In the genomic region with DNA sequence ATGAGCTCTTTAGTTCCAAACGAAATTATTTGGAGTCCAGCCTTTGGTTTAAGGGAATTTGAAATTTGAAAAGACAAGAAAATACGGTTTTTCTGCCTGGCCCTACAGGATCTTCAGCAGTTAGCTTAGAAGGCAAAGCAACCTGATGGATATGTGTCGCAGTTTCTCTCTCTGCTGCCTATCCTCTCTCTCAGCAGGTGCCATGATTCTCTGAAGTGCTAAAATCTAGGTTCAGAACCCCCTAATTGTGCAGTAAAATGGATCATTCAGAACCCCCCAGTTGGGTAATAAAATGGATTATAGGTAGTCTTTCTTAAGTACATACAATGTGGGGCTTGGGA, we compare ENCODE assay signal across 9 cellular contexts. TPM values are rescaled to one million over a fixed set of nuclear protein-coding genes. Genes with fewer than 3 reads are reported as not detected.
DNase-seq lines count a peak whose midpoint lies in the region; ATAC-seq and TF ChIP-seq lines count a peak whose summit lies in the region.
"Had no signal": no experiment of that assay in that cellular context is flagged by ENCODE, and none has a peak within 500 bp of the region (broad histone marks: within the 10 kb centered on the region; RNA-seq: fewer than 3 reads in every experiment).

No MANE protein-coding gene starts in this region.

- H3K4me3 ChIP-seq in RWPE2 (ENCODE audit: severe bottlenecking) (peak overlapping the region; percentile 54), left ventricle myocardium inferior (peak overlapping the region; percentile 70)

- H3K23me2 ChIP-seq in H9 (ENCODE audit: insufficient read length, low read depth, low read length, poor library complexity, severe bottlenecking) = peaks cover 6% of the 10 kb centered on the region

- intact Hi-C loops in Calu3 (cut with micrococcal nuclease; ENCODE audit: unreplicated experiment) = loop anchor here (1.0 to 5.0 kb wide), 2 partner anchors 54 to 75 kb away; no protein-coding TSS in a partner anchor
- intact Hi-C loops in left ventricle myocardium inferior (cut with micrococcal nuclease) = no loop called here

- H3K18ac ChIP-seq in H9 (ENCODE audit: insufficient read length, low read depth, low read length) = no peak overlapping the region

- no CpG with 5 or more reads among the region's 3 CpGs for WGBS in H9 (ENCODE audit: extremely low coverage, insufficient read length, low lambda C conversion rate)

- TF ChIP-seq CTCF in Calu3 (IDR thresholded peaks at IDR 0.05; ENCODE audit: unreplicated experiment) = no peak
- no peak for TF ChIP-seq CTCF in H9 (conservative IDR thresholded peaks at IDR 0.05)
- no peak for TF ChIP-seq CTCF in RWPE2 (IDR thresholded peaks at IDR 0.05; ENCODE audit: poor library complexity, severe bottlenecking)
- TF ChIP-seq CTCF in left ventricle myocardium inferior (IDR thresholded peaks at IDR 0.05; ENCODE audit: borderline replicate concordance) = peak; percentile 3

- no peak overlapping the region for H2BK15ac ChIP-seq in H9 (ENCODE audit: low read depth, low read length)

- H3K27me3 ChIP-seq in H9 (ENCODE audit: insufficient read depth, low read length) (no peaks in the 10 kb centered on the region), RWPE2 (ENCODE audit: insufficient read depth, poor library complexity, severe bottlenecking) (no peaks in the 10 kb centered on the region), left ventricle myocardium inferior (ENCODE audit: low read depth) (no peaks in the 10 kb centered on the region)

- H3K23ac ChIP-seq in H9 (ENCODE audit: insufficient read length, low read depth, low read length) = no peak overlapping the region

- no peak for DNase-seq in Calu3
- no peak for DNase-seq in H9
- no peak for DNase-seq in RWPE2 (ENCODE audit: low spot score)
- DNase-seq in left ventricle myocardium inferior = no peak
- DNase-seq in stimulated activated effector memory CD8-positive, alpha-beta T cell treated with anti-CD3 and anti-CD28 coated beads, Interleukin-12 subunit alpha, Interleukin-12 subunit beta, amount 100 ng/mL, for 72 hours (ENCODE audit: low spot score in 2 of 2) = no peak
- no peak for DNase-seq in NCI-H82 (lab: John Stamatoyannopoulos, UW)
- DNase-seq in DMS 273 treated with DMSO at 0.1 percent for 48 hours (lab: John Stamatoyannopoulos, UW) = no peak
- no peak for DNase-seq in iPS-NIHi11 (ENCODE audit: low spot score)

- no peak overlapping the region for H3T11ph ChIP-seq in H9 (ENCODE audit: low read length)

- H3K36me3 Mint-ChIP-seq in Calu3 (ENCODE audit: insufficient read depth, unreplicated experiment) (peaks cover 18% of the 10 kb centered on the region), H9 (ENCODE audit: insufficient read depth in 1 of 3, low read depth in 3 of 3) (peaks cover 11 to 25% (median 18%) of the 10 kb centered on the region in 3 experiments)
- H3K36me3 Mint-ChIP-seq in stimulated activated effector memory CD8-positive, alpha-beta T cell treated with anti-CD3 and anti-CD28 coated beads, Interleukin-12 subunit alpha, Interleukin-12 subunit beta, amount 100 ng/mL, for 72 hours = no peaks in the 10 kb centered on the region

- H2BK20ac ChIP-seq in H9 (ENCODE audit: low read depth, low read length, poor library complexity, severe bottlenecking) = no peak overlapping the region

- H3K9me3 ChIP-seq in H9 (ENCODE audit: control insufficient read depth, low read depth, low read length) (no peaks in the 10 kb centered on the region), RWPE2 (ENCODE audit: severe bottlenecking) (no peaks in the 10 kb centered on the region), left ventricle myocardium inferior (replicated peaks) (no peaks in the 10 kb centered on the region)

- BruUV-seq in Calu3 (replicated peaks; lab: Mats Ljungman, UMichigan) = TSS peak; percentile 62

- peak overlapping the region; percentile 81 for H3K4me3 Mint-ChIP-seq in Calu3 (ENCODE audit: low read depth, unreplicated experiment)
- peak overlapping the region; percentile 91 to 98 for H3K4me3 Mint-ChIP-seq in H9
- peak overlapping the region; percentile 78 for H3K4me3 Mint-ChIP-seq in stimulated activated effector memory CD8-positive, alpha-beta T cell treated with anti-CD3 and anti-CD28 coated beads, Interleukin-12 subunit alpha, Interleukin-12 subunit beta, amount 100 ng/mL, for 72 hours

- H3K4ac ChIP-seq in H9 (ENCODE audit: low read depth, low read length) = no peak overlapping the region

- H3K14ac ChIP-seq in H9 (ENCODE audit: insufficient read depth, low read length) = peak overlapping the region; percentile 41; the same call in 1 of the 2 replicates

- H3K9me3 Mint-ChIP-seq in Calu3 (ENCODE audit: low read depth, unreplicated experiment) (peaks cover 2% of the 10 kb centered on the region), H9 (peaks cover 7 to 10% of the 10 kb centered on the region in 2 experiments; a peak in 3 of 5 replicates)
- H3K9me3 Mint-ChIP-seq in stimulated activated effector memory CD8-positive, alpha-beta T cell treated with anti-CD3 and anti-CD28 coated beads, Interleukin-12 subunit alpha, Interleukin-12 subunit beta, amount 100 ng/mL, for 72 hours = peaks cover 3% of the 10 kb centered on the region

- no peak overlapping the region for H4K91ac ChIP-seq in H9 (ENCODE audit: insufficient read length, low read depth, low read length)

- H3K27ac Mint-ChIP-seq in Calu3 (ENCODE audit: unreplicated experiment) (peak overlapping the region; percentile 88), H9 (peak overlapping the region in 2 of 3 experiments; percentile 47 to 86; a peak in 3 of 7 replicates)
- peak overlapping the region; percentile 89 for H3K27ac Mint-ChIP-seq in stimulated activated effector memory CD8-positive, alpha-beta T cell treated with anti-CD3 and anti-CD28 coated beads, Interleukin-12 subunit alpha, Interleukin-12 subunit beta, amount 100 ng/mL, for 72 hours

- H2AFZ ChIP-seq in H9 (ENCODE audit: low read length) = peak overlapping the region; percentile 42

- H3K79me2 ChIP-seq in H9 (ENCODE audit: insufficient read depth, low read length) = no peaks in the 10 kb centered on the region; the same call in 1 of the 2 replicates

- no peak overlapping the region for H2BK12ac ChIP-seq in H9 (ENCODE audit: insufficient read length, low read depth, low read length)

- H3K27me3 Mint-ChIP-seq in Calu3 (ENCODE audit: unreplicated experiment) (no peaks in the 10 kb centered on the region), H9 (ENCODE audit: low read depth) (peaks cover 2% of the 10 kb centered on the region)

- H3K36me3 ChIP-seq in RWPE2 (ENCODE audit: low read depth) (peaks cover 29% of the 10 kb centered on the region), left ventricle myocardium inferior (no peaks in the 10 kb centered on the region)

- H3K4me1 ChIP-seq in H9 (ENCODE audit: insufficient read depth, low read length) (no peaks in the 10 kb centered on the region), RWPE2 (ENCODE audit: insufficient read depth, poor library complexity, severe bottlenecking) (peaks cover 15% of the 10 kb centered on the region), left ventricle myocardium inferior (peaks cover 18% of the 10 kb centered on the region)

- peak; percentile 4; the same call in 1 of the 3 replicates for ATAC-seq in RWPE2 (ENCODE audit: low read depth)
- ATAC-seq in stimulated activated effector memory CD8-positive, alpha-beta T cell treated with anti-CD3 and anti-CD28 coated beads, Interleukin-12 subunit alpha, Interleukin-12 subunit beta, amount 100 ng/mL, for 72 hours = peak; percentile 8

- CTCF ChIA-PET in Calu3 (lab: Charles Lee) = interaction anchor here (0.9 kb wide), 1 partner anchor 54 kb away, joined by 4 read pairs; no protein-coding TSS in a partner anchor

- H3K27ac ChIP-seq in H9 (ENCODE audit: insufficient read length, low read depth, low read length) (no peak overlapping the region), RWPE2 (ENCODE audit: poor library complexity, severe bottlenecking) (no peak overlapping the region), left ventricle myocardium inferior (replicated peaks) (peak overlapping the region; percentile 45)

- H3K4me1 Mint-ChIP-seq in Calu3 (ENCODE audit: low read depth, unreplicated experiment) (peaks cover 27% of the 10 kb centered on the region), H9 (peaks cover 25 to 29% of the 10 kb centered on the region in 2 experiments)
- H3K4me1 Mint-ChIP-seq in stimulated activated effector memory CD8-positive, alpha-beta T cell treated with anti-CD3 and anti-CD28 coated beads, Interleukin-12 subunit alpha, Interleukin-12 subunit beta, amount 100 ng/mL, for 72 hours = peaks cover 17% of the 10 kb centered on the region

- H4K5ac ChIP-seq in H9 (ENCODE audit: insufficient read length, low read depth, low read length) = no peak overlapping the region

- H2AK5ac ChIP-seq in H9 (ENCODE audit: insufficient read length, low read length) = no peak overlapping the region

- H2BK120ac ChIP-seq in H9 (ENCODE audit: low read depth, low read length, poor library complexity, severe bottlenecking) = no peak overlapping the region

- H3K4me2 ChIP-seq in H9 (ENCODE audit: insufficient read depth, insufficient read length, low read length) = peak overlapping the region; percentile 78

- peaks cover 2% of the 10 kb centered on the region for H3K79me1 ChIP-seq in H9 (ENCODE audit: insufficient read depth, low read depth, low read length, poor library complexity, severe bottlenecking)

- no peaks in the 10 kb centered on the region for H4K20me1 ChIP-seq in H9 (ENCODE audit: control insufficient read depth, insufficient read depth, insufficient read length)

- H4K8ac ChIP-seq in H9 (replicated peaks; ENCODE audit: insufficient read length, low read depth, low read length) = no peak overlapping the region

- H2BK5ac ChIP-seq in H9 (ENCODE audit: insufficient read length, low read length) = no peak overlapping the region

- H3K56ac ChIP-seq in H9 (ENCODE audit: insufficient read length, low read depth, low read length) = no peak overlapping the region

- H3K9ac ChIP-seq in H9 (ENCODE audit: extremely low read depth, insufficient read length, low read length) = peak overlapping the region; percentile 58

RNA-seq across cellular contexts. Expression of gene DEPDC1, which starts 0.4 kb away (rescaled TPM):
- total RNA-seq in Calu3 (2022) = 33.0 and 41.7 TPM in 2 replicates
- 23.1 and 26.1 TPM in 2 replicates for total RNA-seq in H9 (2021)
- total RNA-seq in left ventricle myocardium inferior = 0.27 TPM

RNA-seq across cellular contexts. Expression of gene RPE65, which starts 47.6 kb away (rescaled TPM):
- total RNA-seq in Calu3 (2022) (not detected in 2 replicates), H9 (2021) (not detected in 2 replicates), left ventricle myocardium inferior (not detected)
- total RNA-seq: LHCN-M2 had no signal

Comparison
In these comparisons a context has a peak if more than half of its experiments do, and no peak if none do; other contexts are left out.
1. RNA of gene DEPDC1, which starts 0.4 kb away (total RNA-seq): 33.0 to 41.7 TPM in Calu3 and 23.1 to 26.1 TPM in H9; 0.27 TPM in left ventricle myocardium inferior (single experiment); every median in the first group is over 10 times any median in the second.
2. Peak in every context shown above with its lines, with median percentiles within 50 percentile points of each other: H3K27ac Mint-ChIP-seq and H3K4me3 Mint-ChIP-seq.